Comparison of ENCODE assay signal across 8 cellular contexts in the genomic region with DNA sequence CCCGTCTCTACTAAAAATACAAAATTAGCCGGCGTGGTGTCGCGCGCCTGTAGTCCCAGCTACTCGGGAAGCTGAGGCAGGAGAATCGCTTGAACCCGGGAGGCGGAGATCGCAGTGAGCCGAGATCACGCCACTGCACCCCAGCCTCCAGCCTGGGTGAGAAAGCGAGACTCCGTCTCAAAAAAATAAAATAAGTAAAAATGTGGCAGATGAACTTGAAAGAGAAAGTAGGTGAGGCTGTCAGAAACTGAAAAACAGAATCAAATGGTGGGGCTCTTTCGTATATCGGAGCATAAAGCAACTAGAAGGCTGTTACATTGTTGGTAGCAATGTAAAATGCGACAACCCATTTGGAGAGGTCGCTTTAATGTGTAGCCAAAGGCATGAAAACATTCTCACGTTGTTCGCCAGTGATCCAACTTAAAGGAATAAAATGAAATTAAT. TPM values are rescaled to one million over a fixed set of nuclear protein-coding genes. Genes with fewer than 3 reads are reported as not detected.
DNase-seq lines count a peak whose midpoint lies in the region; ATAC-seq and TF ChIP-seq lines count a peak whose summit lies in the region.

No MANE protein-coding gene starts in this region.

- H3K36me3 ChIP-seq in GM23248 (ENCODE audit: low read depth), result peaks cover 12% of the 10 kb centered on the region; the same call in 1 of the 2 replicates

- CTCF ChIA-PET in CD4-positive, alpha-beta T cell (lab: Charles Lee), result interaction anchor here (1.1 kb wide), 1 partner anchor 518 kb away, joined by 4 read pairs; no protein-coding TSS in a partner anchor

- H3K27me3 Mint-ChIP-seq in CD4-positive, alpha-beta T cell, result no peaks in the 10 kb centered on the region
- H3K27me3 Mint-ChIP-seq in T-helper 1 cell treated with Interleukin-12 subunit alpha and Interleukin-12 subunit beta and Interleukin-4 antibody, amounts not matched to agents 30 μg/mL and 1 μg/mL, for 36 hours (ENCODE audit: low read depth), result peaks cover 5% of the 10 kb centered on the region
- H3K27me3 Mint-ChIP-seq in progenitor cell of endocrine pancreas, result no peaks in the 10 kb centered on the region

- H3K4me3 Mint-ChIP-seq in CD4-positive, alpha-beta T cell, result peak overlapping the region; percentile 88
- peak overlapping the region; percentile 95 for H3K4me3 Mint-ChIP-seq in T-helper 1 cell treated with Interleukin-12 subunit alpha and Interleukin-12 subunit beta and Interleukin-4 antibody, amounts not matched to agents 30 μg/mL and 1 μg/mL, for 36 hours
- H3K4me3 Mint-ChIP-seq in progenitor cell of endocrine pancreas (ENCODE audit: low read depth), result peak overlapping the region; percentile 89

- H4K20me1 ChIP-seq in GM23248 (ENCODE audit: insufficient read depth), result 0 out of 2 replicates have a peak, but pooled peaks cover 3% of the 10 kb centered on the region

- H3K9ac ChIP-seq in GM23248, result peak overlapping the region; percentile 95

- H2AFZ ChIP-seq in GM23248, result peak overlapping the region; percentile 91

- H3K4me1 ChIP-seq in GM23248 (ENCODE audit: insufficient read depth), result peaks cover 25% of the 10 kb centered on the region

- peaks cover 44% of the 10 kb centered on the region for H3K36me3 Mint-ChIP-seq in CD4-positive, alpha-beta T cell (ENCODE audit: low read depth)
- peaks cover 36% of the 10 kb centered on the region for H3K36me3 Mint-ChIP-seq in T-helper 1 cell treated with Interleukin-12 subunit alpha and Interleukin-12 subunit beta and Interleukin-4 antibody, amounts not matched to agents 30 μg/mL and 1 μg/mL, for 36 hours (ENCODE audit: low read depth)
- H3K36me3 Mint-ChIP-seq in progenitor cell of endocrine pancreas (ENCODE audit: insufficient read depth), result peaks cover 6% of the 10 kb centered on the region

- no peaks in the 10 kb centered on the region for H3K9me2 ChIP-seq in GM23248 (ENCODE audit: insufficient read depth)

- WGBS in GM23248 (ENCODE audit: low coverage in 1 of 2, low lambda C conversion rate in 2 of 2, missing lambda C conversion rate in 2 of 2), 2 experiments, result 4% methylated on average over 21 of the region's 21 CpGs

- in situ Hi-C loops in GM23248 (cut with MboI), result no loop called here

- peaks cover 26% of the 10 kb centered on the region for H3F3A ChIP-seq in GM23248 (ENCODE audit: insufficient read depth)

- no peak for DNase-seq in CD4-positive, alpha-beta T cell
- DNase-seq in GM23248, result peak; percentile 38
- DNase-seq in fibroblast of pulmonary artery (ENCODE audit: low read depth), result no peak
- DNase-seq in progenitor cell of endocrine pancreas (ENCODE audit: low spot score, unreplicated experiment), result no peak
- no peak for DNase-seq in stimulated activated CD4-positive, alpha-beta T cell treated with anti-CD3 and anti-CD28 coated beads, Interleukin-12 subunit alpha, Interleukin-12 subunit beta, amount 100 ng/mL, for 4 hours

- TF ChIP-seq CTCF in CD4-positive, alpha-beta T cell (IDR thresholded peaks at IDR 0.05), result no peak
- TF ChIP-seq CTCF in fibroblast of pulmonary artery (IDR thresholded peaks at IDR 0.05; ENCODE audit: low read length, missing control alignments) (no peak), progenitor cell of endocrine pancreas (IDR thresholded peaks at IDR 0.05; ENCODE audit: unreplicated experiment) (no peak)

- H3K4me1 Mint-ChIP-seq in CD4-positive, alpha-beta T cell (ENCODE audit: low read depth), result peaks cover 41% of the 10 kb centered on the region
- peaks cover 30% of the 10 kb centered on the region for H3K4me1 Mint-ChIP-seq in T-helper 1 cell treated with Interleukin-12 subunit alpha and Interleukin-12 subunit beta and Interleukin-4 antibody, amounts not matched to agents 30 μg/mL and 1 μg/mL, for 36 hours (ENCODE audit: low read depth)
- H3K4me1 Mint-ChIP-seq in progenitor cell of endocrine pancreas (ENCODE audit: low read depth), result peaks cover 17% of the 10 kb centered on the region

- no peaks in the 10 kb centered on the region for H3K27me3 ChIP-seq in CD4-positive, alpha-beta T cell (ENCODE audit: control insufficient read depth, insufficient read depth, low read length)
- H3K27me3 ChIP-seq in GM23248 (replicated peaks; ENCODE audit: insufficient read depth), result no peaks in the 10 kb centered on the region

- peak overlapping the region; percentile 69 for H3K4me2 ChIP-seq in GM23248 (ENCODE audit: unreplicated experiment)

- ATAC-seq in CD4-positive, alpha-beta T cell (ENCODE audit: poor library complexity), result no peak
- no peak for ATAC-seq in HG02798 (IDR thresholded peaks at IDR 0.05; ENCODE audit: poor library complexity, unreplicated experiment)
- ATAC-seq in HG03342 (IDR thresholded peaks at IDR 0.05; ENCODE audit: unreplicated experiment), result no peak

- intact Hi-C loops in CD4-positive, alpha-beta T cell (cut with DNase I, micrococcal nuclease), result loop anchor here (2.0 to 5.0 kb wide), 2 partner anchors 414 to 1310 kb away; a partner anchor contains a TSS

- H3K4me3 ChIP-seq in GM23248 (peak overlapping the region; percentile 87), fibroblast of pulmonary artery (replicated peaks; ENCODE audit: low read depth, low read length) (peak overlapping the region; percentile 83)

- H3K27ac Mint-ChIP-seq in CD4-positive, alpha-beta T cell, result peak overlapping the region; percentile 91
- peak overlapping the region; percentile 94 for H3K27ac Mint-ChIP-seq in T-helper 1 cell treated with Interleukin-12 subunit alpha and Interleukin-12 subunit beta and Interleukin-4 antibody, amounts not matched to agents 30 μg/mL and 1 μg/mL, for 36 hours
- H3K27ac Mint-ChIP-seq in progenitor cell of endocrine pancreas, result peak overlapping the region; percentile 99

- H3K27ac ChIP-seq in CD4-positive, alpha-beta T cell (ENCODE audit: low read depth, low read length), result peak overlapping the region; percentile 97
- H3K27ac ChIP-seq in GM23248, result peak overlapping the region; percentile 92

- H3K9me3 Mint-ChIP-seq in CD4-positive, alpha-beta T cell, result peaks cover 9% of the 10 kb centered on the region
- peaks cover 22% of the 10 kb centered on the region for H3K9me3 Mint-ChIP-seq in T-helper 1 cell treated with Interleukin-12 subunit alpha and Interleukin-12 subunit beta and Interleukin-4 antibody, amounts not matched to agents 30 μg/mL and 1 μg/mL, for 36 hours
- H3K9me3 Mint-ChIP-seq in progenitor cell of endocrine pancreas (ENCODE audit: low read depth), result peaks cover 11% of the 10 kb centered on the region

- H3K79me2 ChIP-seq in GM23248 (ENCODE audit: insufficient read depth), result peaks cover 41% of the 10 kb centered on the region

- peaks cover 8% of the 10 kb centered on the region for H3K9me3 ChIP-seq in CD4-positive, alpha-beta T cell (ENCODE audit: control insufficient read depth, low read length)
- H3K9me3 ChIP-seq in GM23248 (ENCODE audit: low read depth), result no peaks in the 10 kb centered on the region

- POLR2A ChIA-PET in CD4-positive, alpha-beta T cell (lab: Charles Lee), result interaction anchor here (0.9 to 3.6 kb wide), 3 partner anchors 35 to 135 kb away, joined by 3 to 30 read pairs (median 6); a partner anchor contains a TSS

RNA-seq across cellular contexts. Expression of a gene that starts 0.8 kb away (rescaled TPM):
- 100 to 1,000 TPM; 150 TPM for total RNA-seq in CD4-positive, alpha-beta T cell
- total RNA-seq in GM23248 (2014; rRNA removed; shearing (Covaris generic)), result 19.3 and 71.6 TPM in 2 replicates
- polyA plus RNA-seq in GM23248 (2016; fragmentation: Nextera tagmentation; extraction: Ambion mirVana), result 5.5 and 6.7 TPM in 2 replicates
- total RNA-seq in progenitor cell of endocrine pancreas, result 43.8 and 48.8 TPM in 2 replicates

RNA-seq across cellular contexts. Expression of a gene that starts 35.2 kb away (rescaled TPM):
- 100 to 1,000 TPM; 142 to 144 TPM for total RNA-seq in CD4-positive, alpha-beta T cell
- total RNA-seq in GM23248 (2014; rRNA removed; shearing (Covaris generic)), result 25.7 and 44.4 TPM in 2 replicates
- polyA plus RNA-seq in GM23248 (2016; fragmentation: Nextera tagmentation; extraction: Ambion mirVana), result 28.6 and 30.0 TPM in 2 replicates
- total RNA-seq in progenitor cell of endocrine pancreas, result 49.5 and 54.4 TPM in 2 replicates
